In the genomic region with DNA sequence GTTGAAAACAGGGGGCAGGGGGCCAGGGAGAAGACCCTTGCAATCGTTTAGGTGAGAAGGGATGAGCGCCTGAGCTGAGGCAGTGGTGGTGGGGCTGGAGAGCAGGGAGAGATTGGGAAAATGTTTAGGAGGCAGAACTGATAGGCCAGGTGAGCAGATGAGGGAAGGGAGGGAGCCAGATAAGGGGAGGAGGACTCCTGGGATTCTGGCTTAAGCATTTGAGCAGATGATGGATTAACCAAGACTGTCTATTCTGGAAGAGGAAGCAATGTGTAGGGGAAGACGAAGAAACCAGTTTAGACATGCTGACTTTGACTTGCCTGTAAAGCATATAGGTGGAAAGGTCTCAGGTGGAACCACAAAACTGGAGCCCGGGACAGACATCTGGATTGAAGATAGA, we compare ENCODE assay signal across 14 cellular contexts.
"Had no signal": no experiment of that assay in that cellular context is flagged by ENCODE, and none has a peak within 500 bp of the region (broad histone marks: within the 10 kb centered on the region; RNA-seq: fewer than 3 reads in every experiment).

No MANE protein-coding gene starts in this region.

- DNase-seq: activated gamma-delta T cell; brain microvascular endothelial cell; cerebellar nuclear complex; left ventricle myocardium superior; stimulated activated CD4-positive, alpha-beta T cell treated with anti-CD3 and anti-CD28 coated beads, Interleukin-4, amount 100 ng/mL, for 4 hours; stomach; T-helper 9 cell had no signal

- H3K27me3 ChIP-seq: brain microvascular endothelial cell, neural progenitor cell, stomach had no signal

- H3K36me3 ChIP-seq: brain microvascular endothelial cell, neural progenitor cell, thoracic aorta had no signal

- H3K27ac Mint-ChIP-seq: activated naive CD8-positive, alpha-beta T cell; neural progenitor cell had no signal

- FAIRE-seq: frontal cortex, urothelium cell line had no signal

- H3K27ac ChIP-seq: brain microvascular endothelial cell, neural progenitor cell, thoracic aorta, VCaP had no signal

- H3K4me3 ChIP-seq: neural progenitor cell, stomach, thoracic aorta had no signal

- H3K4me3 Mint-ChIP-seq: activated naive CD8-positive, alpha-beta T cell; mesothelial cell of epicardium; neural progenitor cell had no signal

- ATAC-seq: left ventricle myocardium superior had no signal

- H3K9me3 ChIP-seq: stomach, thoracic aorta had no signal

- H3K27me3 Mint-ChIP-seq: activated naive CD8-positive, alpha-beta T cell had no signal

- H3K4me1 Mint-ChIP-seq: neural progenitor cell had no signal

- H3K9me3 Mint-ChIP-seq: neural progenitor cell had no signal
